Comparison of ENCODE assay signal across 16 cellular contexts in the genomic region with DNA sequence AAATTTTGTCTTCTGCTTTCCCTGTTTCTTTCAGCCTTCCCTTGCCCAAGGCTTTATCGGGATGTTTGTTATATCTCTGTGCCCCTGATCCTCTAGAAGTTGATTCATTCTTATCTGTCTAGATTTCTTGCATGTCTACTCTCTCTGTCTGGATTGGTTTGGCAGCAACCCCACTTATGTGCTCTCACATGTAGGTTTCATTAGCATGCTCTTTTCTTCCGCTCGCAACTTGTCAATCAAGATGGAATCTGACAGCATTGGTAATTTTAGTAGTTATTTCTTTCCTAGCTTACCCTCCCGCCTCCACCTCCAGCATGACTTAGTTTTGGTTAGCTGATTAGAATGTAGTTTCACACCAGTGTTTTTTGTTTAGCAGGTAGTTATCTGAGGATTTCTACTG.
"Had no signal": no experiment of that assay in that cellular context is flagged by ENCODE, and none has a peak within 500 bp of the region (broad histone marks: within the 10 kb centered on the region; RNA-seq: fewer than 3 reads in every experiment).

No MANE protein-coding gene starts in this region.

- DNase-seq: activated B cell treated with CpG ODN at 0.5 μM for 24 hours; activated CD4-positive, alpha-beta memory T cell treated with anti-CD3 and anti-CD28 coated beads for 36 hours; activated CD4-positive, alpha-beta T cell treated with anti-CD3 and anti-CD28 coated beads for 4 hours; activated gamma-delta T cell treated with Interleukin-2 at 50 U/mL for 16 hours; activated T-cell treated with anti-CD3 and anti-CD28 coated beads for 4 hours; amniotic stem cell; effector memory CD8-positive, alpha-beta T cell; islet precursor cell; lower lobe of right lung; occipital lobe; posterior cingulate gyrus; stimulated activated CD4-positive, alpha-beta T cell treated with anti-CD3 and anti-CD28 coated beads, Interleukin-2, amount 100 ng/mL, for 24 hours; stimulated activated naive CD8-positive, alpha-beta T cell treated with anti-CD3 and anti-CD28 coated beads, Interleukin-15, Interleukin-2, amounts not matched to agents 100 U/mL and 50 U/mL, for 24 hours; T-helper 1 cell; T-helper 9 cell; transverse colon had no signal
